ENCODE assay signal across 13 cellular contexts in genomic region chr2:96098900-96099590, GRCh38. TPM values are rescaled to one million over a fixed set of nuclear protein-coding genes. Genes with fewer than 3 reads are reported as not detected.
A peak's percentile ranks its signal among the peaks of the same experiment; 100 is the strongest.
DNase-seq lines count a peak whose midpoint lies in the region; ATAC-seq, FAIRE-seq and TF ChIP-seq lines count a peak whose summit lies in the region.
"Had no signal": no experiment of that assay in that cellular context is flagged by ENCODE, and none has a peak within 500 bp of the region (broad histone marks: within the 10 kb centered on the region; RNA-seq: fewer than 3 reads in every experiment).

No MANE protein-coding gene starts in this region.

- TF ChIP-seq EP300 in H1 (IDR thresholded peaks at IDR 0.05; ENCODE audit: borderline replicate concordance in 1 of 2, low read depth in 2 of 2, low read length in 2 of 2): no peak

- H3K36me3 ChIP-seq in H1 (ENCODE audit: control insufficient read depth in 2 of 4, insufficient read depth in 4 of 4, low read length in 3 of 4) (no peaks in the 10 kb centered on the region), right lobe of liver (no peaks in the 10 kb centered on the region)

- intact Hi-C loops in right lobe of liver (cut with DNase I): no loop called here

- WGBS in H1 (ENCODE audit: extremely low coverage in 1 of 2, insufficient coverage in 1 of 2, insufficient read length in 1 of 2, insufficient replicate concordance in 2 of 2, low coverage in 1 of 2, low lambda C conversion rate in 2 of 2, missing lambda C conversion rate in 1 of 2), 2 experiments: 89% methylated on average over 10 of the region's 11 CpGs; no CpG with 5 or more reads in 1 of the 2 experiments
- no CpG with 5 or more reads among the region's 11 CpGs for WGBS in right lobe of liver (ENCODE audit: insufficient coverage, low coverage, low lambda C conversion rate, missing lambda C conversion rate)

- no peak for FAIRE-seq in H1 (lab: Jason Lieb, UNC)

- no peak overlapping the region; the same call in 1 of the 2 replicates for H3K18ac ChIP-seq in H1 (ENCODE audit: extremely low read depth, low read length)

- H3K4me3 ChIP-seq in H1 (ENCODE audit: extremely low read depth in 1 of 4, insufficient read depth in 2 of 4, low read depth in 3 of 4, low read length in 4 of 4) (no peak overlapping the region), right lobe of liver (no peak overlapping the region)
- H3K4me3 ChIP-seq: SK-N-MC had no signal

- H3K56ac ChIP-seq in H1 (replicated peaks; ENCODE audit: insufficient read length, low read depth, low read length): no peak overlapping the region

- H3K4me1 ChIP-seq in H1 (replicated peaks in 1 of 4; ENCODE audit: control insufficient read depth in 3 of 4, insufficient read depth in 4 of 4, low read length in 3 of 4) (peaks cover 0 to 9% (median 3%) of the 10 kb centered on the region in 4 experiments; a peak in 4 of 7 replicates), right lobe of liver (no peaks in the 10 kb centered on the region)

- no peaks in the 10 kb centered on the region; the same call in 1 of the 2 replicates for H3K23me2 ChIP-seq in H1 (ENCODE audit: low read depth, low read length)

- no peak for TF ChIP-seq CTCF in H1 (IDR thresholded peaks at IDR 0.05; ENCODE audit: control extremely low read depth in 1 of 3, insufficient read depth in 1 of 3, low read depth in 1 of 3, low read length in 3 of 3)
- TF ChIP-seq CTCF in right lobe of liver (IDR thresholded peaks at IDR 0.05): no peak

- peak overlapping the region; percentile 72 for H2BK20ac ChIP-seq in H1 (ENCODE audit: low read length)

- ATAC-seq in right lobe of liver: peak; percentile 21 to 63 (median 36)

- no peak overlapping the region for H4K5ac ChIP-seq in H1 (ENCODE audit: insufficient read length, low read depth, low read length)

- no peak overlapping the region for H3K23ac ChIP-seq in H1 (ENCODE audit: insufficient read length)

- peak overlapping the region; percentile 19 for H2BK120ac ChIP-seq in H1 (replicated peaks; ENCODE audit: low read depth, low read length)

- H2AK5ac ChIP-seq in H1 (ENCODE audit: low read depth, low read length): peak overlapping the region; percentile 80; the same call in 1 of the 2 replicates

- H2BK5ac ChIP-seq in H1 (ENCODE audit: low read depth, low read length): no peak overlapping the region; the same call in 1 of the 2 replicates

- H2BK12ac ChIP-seq in H1 (ENCODE audit: low read depth, low read length): peak overlapping the region; percentile 84; the same call in 1 of the 2 replicates

- no peak overlapping the region for H3K4ac ChIP-seq in H1 (replicated peaks; ENCODE audit: insufficient read length, low read depth, low read length)

- DNase-seq in activated CD4-positive, CD25-positive, alpha-beta regulatory T cell treated with anti-CD3 and anti-CD28 coated beads, Interleukin-2, amount 50 U/mL, for 72 hours: peak; percentile 19
- no peak for DNase-seq in activated CD4-positive, CD25-positive, alpha-beta regulatory T cell (lab: John Stamatoyannopoulos, UW)
- DNase-seq in H1 (ENCODE audit: low read depth in 1 of 2, low spot score in 2 of 2) (peak in 1 of 2 experiments; percentile 43), right lobe of liver (peak in 2 of 3 donors; percentile 41 to 51), CD1c-positive myeloid dendritic cell (ENCODE audit: extremely low spot score) (no peak), cerebellar cortex (ENCODE audit: low spot score) (no peak), midbrain (lab: John Stamatoyannopoulos, UW) (no peak)
- DNase-seq in stimulated activated CD8-positive, alpha-beta memory T cell treated with anti-CD3 and anti-CD28 coated beads, Interleukin-4, amount 100 ng/mL, for 48 hours: peak; percentile 5
- DNase-seq: NCI-H2081 had no signal

- TF ChIP-seq POLR2A in H1 (IDR thresholded peaks at IDR 0.05; ENCODE audit: control extremely low read depth in 1 of 2, low read depth in 2 of 2, low read length in 2 of 2) (no peak), right lobe of liver (IDR thresholded peaks at IDR 0.05) (no peak)

- POLR2A ChIA-PET in H1 (lab: Charles Lee; ENCODE audit: partially characterized antibody): interaction anchor here (1.1 to 1.2 kb wide), 2 partner anchors 10 to 47 kb away, joined by 4 to 9 read pairs; partner anchors contain the start of gene DUSP2

- no peak overlapping the region for H4K8ac ChIP-seq in H1 (ENCODE audit: extremely low read depth, insufficient read depth, low read length)

- no peak overlapping the region; a peak in 1 of 4 replicates for H3K4me2 ChIP-seq in H1 (ENCODE audit: insufficient read depth in 1 of 2, low read depth in 2 of 2, low read length in 2 of 2)
- H3K4me2 ChIP-seq: KMS-11 had no signal

- CTCF ChIA-PET in H1 (lab: Charles Lee; ENCODE audit: partially characterized antibody): interaction anchor here (1.0 to 4.1 kb wide), 8 partner anchors 10 to 106 kb away, joined by 3 to 18 read pairs (median 3); partner anchors contain the start of gene ASTL

- no peak overlapping the region for H3K9ac ChIP-seq in H1 (replicated peaks in 1 of 4; ENCODE audit: extremely low read depth in 1 of 4, low read depth in 3 of 4, low read length in 3 of 4)
- H3K9ac ChIP-seq: KMS-11 had no signal

- no peaks in the 10 kb centered on the region for H3K79me1 ChIP-seq in H1 (ENCODE audit: low read depth, low read length)

- H4K20me1 ChIP-seq in H1 (replicated peaks in 1 of 2; ENCODE audit: control insufficient read depth in 1 of 2, insufficient read depth in 2 of 2, low read length in 2 of 2): no peaks in the 10 kb centered on the region

- no peak for TF ChIP-seq RAD21 in H1 (IDR thresholded peaks at IDR 0.05 in 1 of 2, conservative IDR thresholded peaks at IDR 0.05 in 1 of 2; ENCODE audit: low read depth in 2 of 2, low read length in 2 of 2)

- H4K91ac ChIP-seq in H1 (replicated peaks; ENCODE audit: insufficient read length, low read length): no peak overlapping the region

- no peaks in the 10 kb centered on the region for H3K79me2 ChIP-seq in H1 (ENCODE audit: control insufficient read depth in 1 of 2, insufficient read depth in 2 of 2, low read length in 2 of 2)

- H3K9me3 ChIP-seq in H1 (ENCODE audit: insufficient read depth in 2 of 2, low read depth in 1 of 2, low read length in 1 of 2): no peaks in the 10 kb centered on the region
- H3K9me3 ChIP-seq in right lobe of liver: no peaks in the 10 kb centered on the region

- no peak overlapping the region for H3K14ac ChIP-seq in H1 (ENCODE audit: insufficient read length)

- no peak overlapping the region; the same call in 1 of the 2 replicates for H2AFZ ChIP-seq in H1 (ENCODE audit: low read length)

- H3K27me3 ChIP-seq in H1 (replicated peaks in 1 of 4; ENCODE audit: control insufficient read depth in 3 of 4, extremely low read depth in 1 of 4, insufficient read depth in 3 of 4, low read length in 3 of 4) (no peaks in the 10 kb centered on the region), right lobe of liver (no peaks in the 10 kb centered on the region)

- no peak overlapping the region for H3K27ac ChIP-seq in H1 (ENCODE audit: low read depth, low read length)
- peak overlapping the region in 1 of 3 donors; percentile 18 for H3K27ac ChIP-seq in right lobe of liver
- H3K27ac ChIP-seq: 22Rv1, epithelial cell of prostate, KMS-11, SK-N-MC had no signal

- H2BK15ac ChIP-seq in H1 (ENCODE audit: low read length): peak overlapping the region; percentile 55; the same call in 1 of the 2 replicates

TF ChIP-seq in H1, 55 proteins besides CTCF, POLR2A, EP300 and RAD21 (continues in another document):
- no peak for TF ChIP-seq CTBP2 (IDR thresholded peaks at IDR 0.05; ENCODE audit: borderline replicate concordance, insufficient read depth, insufficient read length, low read length)
- no peak for TF ChIP-seq CHD2 (IDR thresholded peaks at IDR 0.05; ENCODE audit: low read length)
- TF ChIP-seq GTF2F1 (IDR thresholded peaks at IDR 0.05; ENCODE audit: borderline replicate concordance, low read depth, low read length): no peak
- no peak for TF ChIP-seq SIN3A (conservative IDR thresholded peaks at IDR 0.05 in 1 of 2, IDR thresholded peaks at IDR 0.05 in 1 of 2; ENCODE audit: low read depth in 1 of 2, low read length in 2 of 2)
- no peak for TF ChIP-seq RXRA (IDR thresholded peaks at IDR 0.05; ENCODE audit: insufficient read depth, low read depth, low read length)
- TF ChIP-seq FOSL1 (IDR thresholded peaks at IDR 0.05; ENCODE audit: insufficient read depth, low read depth, low read length): no peak
- TF ChIP-seq TEAD4 (IDR thresholded peaks at IDR 0.05; ENCODE audit: low read depth, low read length): no peak

RNA-seq across cellular contexts. Expression of gene ADRA2B, which starts 17.3 kb away (rescaled TPM):
- 6.5 and 6.6 TPM in 2 replicates for total RNA-seq in H1 (2021; fragmentation: NEBNext Ultra II Directional; extraction: Animal tissue kit (Norgen Biotek cat#: 25700))
- polyA plus RNA-seq in H1 (2011; rRNA removed): 5.8 and 8.3 TPM in 2 replicates
- polyA plus RNA-seq in H1 (2011; cell fraction: cytosol; rRNA removed): 6.6 TPM
- 14.4 TPM for polyA plus RNA-seq in H1 (2011; cell fraction: nucleus; rRNA removed)
- polyA plus RNA-seq in H1 (2012, experiment 1 of 2): 3.3 to 6.4 TPM (median 5.3 TPM) in 4 replicates
- polyA plus RNA-seq in H1 (2012, experiment 2 of 2): 4.8 TPM
- polyA plus RNA-seq in H1 (2013, experiment 1 of 2): 3.7 TPM
- polyA plus RNA-seq in H1 (2013, experiment 2 of 2): 4.0 TPM
- 4.4 and 4.9 TPM in 2 replicates for polyA minus RNA-seq in H1 (2011; rRNA and poly(A)+ RNA removed)
- 6.7 TPM for polyA minus RNA-seq in H1 (2011; cell fraction: cytosol; rRNA and poly(A)+ RNA removed)
- polyA minus RNA-seq in H1 (2011; cell fraction: nucleus; rRNA and poly(A)+ RNA removed): 6.8 TPM
- total RNA-seq in right lobe of liver: 1 to 10 TPM; 1.7 to 8.1 (median 3.2) TPM

RNA-seq across cellular contexts. Expression of gene ASTL, which starts 39.3 kb away (rescaled TPM):
- 0.60 and 0.75 TPM in 2 replicates for total RNA-seq in H1 (2021; fragmentation: NEBNext Ultra II Directional; extraction: Animal tissue kit (Norgen Biotek cat#: 25700))
- polyA plus RNA-seq in H1 (2011; rRNA removed): 1.4 and 2.2 TPM in 2 replicates
- 1.4 TPM for polyA plus RNA-seq in H1 (2011; cell fraction: cytosol; rRNA removed)
- polyA plus RNA-seq in H1 (2011; cell fraction: nucleus; rRNA removed): 2.5 TPM
- polyA plus RNA-seq in H1 (2012, experiment 1 of 2): 0.28 to 1.2 TPM (median 0.73 TPM) in 4 replicates
- polyA plus RNA-seq in H1 (2012, experiment 2 of 2): 0.54 TPM
- polyA plus RNA-seq in H1 (2013, experiment 1 of 2): 0.67 TPM
- 0.46 TPM for polyA plus RNA-seq in H1 (2013, experiment 2 of 2)
- polyA minus RNA-seq in H1 (2011; rRNA and poly(A)+ RNA removed): 1.2 and 1.6 TPM in 2 replicates
- polyA minus RNA-seq in H1 (2011; cell fraction: cytosol; rRNA and poly(A)+ RNA removed): 1.8 TPM
- polyA minus RNA-seq in H1 (2011; cell fraction: nucleus; rRNA and poly(A)+ RNA removed): 1.8 TPM
- not detected for total RNA-seq in right lobe of liver

RNA-seq across cellular contexts. Expression of gene DUSP2, which starts 46.2 kb away (rescaled TPM):
- total RNA-seq in H1 (2021; fragmentation: NEBNext Ultra II Directional; extraction: Animal tissue kit (Norgen Biotek cat#: 25700)): 8.7 and 10.1 TPM in 2 replicates
- 10.4 and 11.7 TPM in 2 replicates for polyA plus RNA-seq in H1 (2011; rRNA removed)
- polyA plus RNA-seq in H1 (2011; cell fraction: cytosol; rRNA removed): 8.4 TPM
- polyA plus RNA-seq in H1 (2011; cell fraction: nucleus; rRNA removed): 21.7 TPM
- polyA plus RNA-seq in H1 (2012, experiment 1 of 2): 5.9 to 8.2 TPM (median 7.6 TPM) in 4 replicates
- polyA plus RNA-seq in H1 (2012, experiment 2 of 2): 9.0 TPM
- 3.6 TPM for polyA plus RNA-seq in H1 (2013, experiment 1 of 2)
- polyA plus RNA-seq in H1 (2013, experiment 2 of 2): 3.2 TPM
- 5.5 and 5.9 TPM in 2 replicates for polyA minus RNA-seq in H1 (2011; rRNA and poly(A)+ RNA removed)
- polyA minus RNA-seq in H1 (2011; cell fraction: cytosol; rRNA and poly(A)+ RNA removed): 5.7 TPM
- 26.8 TPM for polyA minus RNA-seq in H1 (2011; cell fraction: nucleus; rRNA and poly(A)+ RNA removed)
- 1 to 10 TPM in 5 of 6 experiments, under 1 TPM in 1; 0.44 to 2.5 (median 1.2) TPM for total RNA-seq in right lobe of liver

Comparison
In these comparisons a context has a peak if more than half of its experiments do, and no peak if none do; other contexts are left out.
1. DNase-seq: peak in activated CD4-positive, CD25-positive, alpha-beta regulatory T cell treated with anti-CD3 and anti-CD28 coated beads, Interleukin-2, amount 50 U/mL, for 72 hours (single experiment), right lobe of liver (2 of 3) and stimulated activated CD8-positive, alpha-beta memory T cell treated with anti-CD3 and anti-CD28 coated beads, Interleukin-4, amount 100 ng/mL, for 48 hours (single experiment); none in activated CD4-positive, CD25-positive, alpha-beta regulatory T cell (0 of 4), CD1c-positive myeloid dendritic cell (single experiment), cerebellar cortex (single experiment) and midbrain (single experiment).